In genomic region chr1:87478231-87478630, GRCh38 we compare ENCODE assay signal across 13 cellular contexts.
DNase-seq lines count a peak whose midpoint lies in the region; ATAC-seq and TF ChIP-seq lines count a peak whose summit lies in the region.
"Had no signal": no experiment of that assay in that cellular context is flagged by ENCODE, and none has a peak within 500 bp of the region (broad histone marks: within the 10 kb centered on the region; RNA-seq: fewer than 3 reads in every experiment).

No MANE protein-coding gene starts in this region.

- DNase-seq in ELR (ENCODE audit: low read depth) (peak; percentile 14), OCI-M1 (lab: John Stamatoyannopoulos, UW) (peak; percentile 29), foreskin fibroblast (no peak), mucosa of gallbladder (ENCODE audit: low spot score) (peak; percentile 46), activated gamma-delta T cell (lab: John Stamatoyannopoulos, UW) (no peak), SK-N-DZ (ENCODE audit: low spot score) (no peak)
- no peak for DNase-seq in stimulated activated CD4-positive, alpha-beta T cell treated with anti-CD3 and anti-CD28 coated beads, Interleukin-2, amount 100 ng/mL, for 24 hours
- DNase-seq: activated T-cell treated with anti-CD3 and anti-CD28 coated beads, Interleukin-2, amount 50 U/mL, for 48 hours; DMS153; NCI-H446 treated with DMSO at 0.1 percent for 48 hours; spleen; stimulated activated naive CD8-positive, alpha-beta T cell treated with anti-CD3 and anti-CD28 coated beads, Interleukin-15, Interleukin-2, amounts not matched to agents 100 U/mL and 50 U/mL, for 24 hours had no signal

- ATAC-seq in GM19328 (IDR thresholded peaks at IDR 0.05; ENCODE audit: unreplicated experiment): no peak
- ATAC-seq: stimulated activated naive CD8-positive, alpha-beta T cell treated with anti-CD3 and anti-CD28 coated beads, Interleukin-15, Interleukin-2, amounts not matched to agents 100 U/mL and 50 U/mL, for 24 hours had no signal

- peak; percentile 6 for TF ChIP-seq CTCF in foreskin fibroblast (IDR thresholded peaks at IDR 0.05; ENCODE audit: low read depth, low read length)

- H3K4me3 ChIP-seq in foreskin fibroblast (ENCODE audit: low read depth in 1 of 2, low read length in 2 of 2): no peak overlapping the region
- H3K4me3 ChIP-seq: spleen had no signal

Comparison
In these comparisons a context has a peak if more than half of its experiments do, and no peak if none do; other contexts are left out.
1. DNase-seq: peak in ELR (single experiment), OCI-M1 (single experiment) and mucosa of gallbladder (single experiment); none in foreskin fibroblast (0 of 2), stimulated activated CD4-positive, alpha-beta T cell treated with anti-CD3 and anti-CD28 coated beads, Interleukin-2, amount 100 ng/mL, for 24 hours (0 of 2), activated gamma-delta T cell (single experiment) and SK-N-DZ (single experiment).